Comparison of ENCODE assay signal across 24 cellular contexts in the genomic region with DNA sequence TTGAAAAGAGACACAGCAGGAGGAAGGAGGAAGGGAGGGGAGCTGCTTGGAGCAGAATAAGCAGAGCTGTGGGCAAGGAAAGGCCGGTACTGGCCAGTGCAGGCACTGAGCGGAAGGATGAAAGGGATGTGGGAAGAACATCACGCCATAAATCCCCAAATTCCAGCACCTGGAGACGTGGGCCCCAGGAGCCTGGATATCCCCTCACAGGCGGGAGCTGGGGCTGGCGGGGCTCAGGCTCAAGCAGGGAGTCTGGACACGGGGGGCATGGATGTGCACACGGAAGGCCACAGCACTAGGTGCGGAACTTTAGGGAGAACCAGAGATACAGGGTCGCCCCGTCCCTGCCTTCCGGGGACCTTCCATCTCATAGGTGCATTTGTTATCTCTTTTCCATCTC. TPM values are rescaled to one million over a fixed set of nuclear protein-coding genes. Genes with fewer than 3 reads are reported as not detected.
DNase-seq lines count a peak whose midpoint lies in the region; ATAC-seq and TF ChIP-seq lines count a peak whose summit lies in the region.
"Had no signal": no experiment of that assay in that cellular context is flagged by ENCODE, and none has a peak within 500 bp of the region (broad histone marks: within the 10 kb centered on the region; RNA-seq: fewer than 3 reads in every experiment).

No MANE protein-coding gene starts in this region.

- no peak for TF ChIP-seq POLR2A in adrenal gland (IDR thresholded peaks at IDR 0.05)
- no peak for TF ChIP-seq POLR2A in esophagus muscularis mucosa (IDR thresholded peaks at IDR 0.05; ENCODE audit: low read depth)
- TF ChIP-seq POLR2A in spleen (IDR thresholded peaks at IDR 0.05), result no peak

- no peak overlapping the region for H2AFZ ChIP-seq in GM23338

- no peak overlapping the region for H3K4me3 ChIP-seq in GM23338
- H3K4me3 ChIP-seq in adrenal gland, result no peak overlapping the region
- H3K4me3 ChIP-seq in esophagus muscularis mucosa, result no peak overlapping the region
- no peak overlapping the region for H3K4me3 ChIP-seq in spleen
- H3K4me3 ChIP-seq: A549; BLaER1 treated with 17β-estradiol and CSF1 and Interleukin-3, amounts not matched to agents 10 nM and 100 nM; GM12878 had no signal

- no peaks in the 10 kb centered on the region for H3K27me3 Mint-ChIP-seq in GM23338 (ENCODE audit: insufficient read depth, low read depth, poor library complexity)
- H3K27me3 Mint-ChIP-seq: B cell; CD4-positive, alpha-beta T cell had no signal

- H3K4me1 ChIP-seq in GM23338 (ENCODE audit: insufficient read depth) (no peaks in the 10 kb centered on the region), adrenal gland (replicated peaks in 1 of 2) (peaks cover 7 to 11% of the 10 kb centered on the region in 2 donors), esophagus muscularis mucosa (peaks cover 0 to 6% (median 5%) of the 10 kb centered on the region in 4 donors), spleen (peaks cover 0 to 9% (median 0%) of the 10 kb centered on the region in 6 donors)
- H3K4me1 ChIP-seq: A549, Caco-2 had no signal

- no peak for TF ChIP-seq CTCF in GM23338 (conservative IDR thresholded peaks at IDR 0.05; ENCODE audit: low read depth in 2 of 2)
- no peak for TF ChIP-seq CTCF in adrenal gland (IDR thresholded peaks at IDR 0.05)
- TF ChIP-seq CTCF in esophagus muscularis mucosa (IDR thresholded peaks at IDR 0.05), result no peak
- TF ChIP-seq CTCF in spleen (IDR thresholded peaks at IDR 0.05 in 8 of 11, conservative IDR thresholded peaks at IDR 0.05 in 3 of 11), result no peak

- no peak overlapping the region for H3K27ac Mint-ChIP-seq in GM23338
- H3K27ac Mint-ChIP-seq: B cell; CD4-positive, alpha-beta T cell; CD8-positive, alpha-beta T cell had no signal

- no peak overlapping the region; the same call in 2 of the 3 replicates for H3K4me3 Mint-ChIP-seq in GM23338
- H3K4me3 Mint-ChIP-seq: B cell; CD4-positive, alpha-beta T cell; CD8-positive, alpha-beta T cell had no signal

- H3K4me1 Mint-ChIP-seq in GM23338, result peaks cover 4% of the 10 kb centered on the region
- H3K4me1 Mint-ChIP-seq: B cell had no signal

- H3K27ac ChIP-seq in GM23338 (ENCODE audit: low read depth), result no peak overlapping the region
- peak overlapping the region in 3 of 5 donors; percentile 44 to 60 (median 57) for H3K27ac ChIP-seq in adrenal gland
- H3K27ac ChIP-seq in esophagus muscularis mucosa (replicated peaks in 1 of 4), result no peak overlapping the region
- peak overlapping the region in 7 of 8 donors; percentile 0 to 63 (median 60) for H3K27ac ChIP-seq in spleen
- H3K27ac ChIP-seq: 22Rv1; A549; BLaER1 treated with 17β-estradiol and CSF1 and Interleukin-3, amounts not matched to agents 10 nM and 100 nM; C4-2B had no signal

- no peaks in the 10 kb centered on the region for H3K36me3 ChIP-seq in GM23338 (ENCODE audit: insufficient read depth)
- H3K36me3 ChIP-seq in adrenal gland (replicated peaks in 1 of 2), result no peaks in the 10 kb centered on the region
- H3K36me3 ChIP-seq in esophagus muscularis mucosa, result no peaks in the 10 kb centered on the region
- H3K36me3 ChIP-seq in spleen, result no peaks in the 10 kb centered on the region
- H3K36me3 ChIP-seq: BLaER1 treated with 17β-estradiol and CSF1 and Interleukin-3, amounts not matched to agents 10 nM and 100 nM had no signal

- H3K9me3 ChIP-seq in adrenal gland (replicated peaks in 1 of 3), result peaks cover 0 to 10% (median 0%) of the 10 kb centered on the region in 3 donors
- no peaks in the 10 kb centered on the region for H3K9me3 ChIP-seq in esophagus muscularis mucosa
- H3K9me3 ChIP-seq in spleen, result peaks cover 0 to 12% (median 0%) of the 10 kb centered on the region in 8 donors
- H3K9me3 ChIP-seq: Caco-2 had no signal

- no peaks in the 10 kb centered on the region for H3K9me2 ChIP-seq in GM23338 (ENCODE audit: insufficient read depth)

- H3K27me3 ChIP-seq in GM23338 (ENCODE audit: insufficient read depth) (no peaks in the 10 kb centered on the region), adrenal gland (no peaks in the 10 kb centered on the region), esophagus muscularis mucosa (no peaks in the 10 kb centered on the region), spleen (replicated peaks in 1 of 7) (no peaks in the 10 kb centered on the region)
- H3K27me3 ChIP-seq: BLaER1 treated with 17β-estradiol and CSF1 and Interleukin-3, amounts not matched to agents 10 nM and 100 nM had no signal

- H3K36me3 Mint-ChIP-seq in GM23338 (ENCODE audit: low read depth), result no peaks in the 10 kb centered on the region

- DNase-seq in GM23338 (ENCODE audit: low spot score), result no peak
- no peak for DNase-seq in adrenal gland
- peak; percentile 77 for DNase-seq in esophagus muscularis mucosa (ENCODE audit: extremely low spot score)
- DNase-seq in spleen, result no peak
- DNase-seq in midbrain (lab: John Stamatoyannopoulos, UW), result no peak
- DNase-seq in islet precursor cell, result no peak
- DNase-seq in T1000 (lab: John Stamatoyannopoulos, UW), result no peak
- DNase-seq: AML-193; Caco-2; Calu3; CD4-positive, alpha-beta T cell; CD8-positive, alpha-beta T cell; DMS153; DMS53; DMS79; DND-41; EL; GDM1 had no signal

- TF ChIP-seq EP300 in esophagus muscularis mucosa (IDR thresholded peaks at IDR 0.05), result no peak

- H3F3A ChIP-seq in GM23338 (replicated peaks; ENCODE audit: low read depth), result no peaks in the 10 kb centered on the region

- 84 to 93% (median 86%) methylated on average over 12 of the region's 12 CpGs for WGBS in adrenal gland, 4 donors
- WGBS in esophagus muscularis mucosa, result 83% methylated on average over 11 of the region's 12 CpGs
- WGBS in spleen, 5 donors, result 82 to 88% (median 84%) methylated on average over 12 of the region's 12 CpGs

- H4K20me1 ChIP-seq in GM23338 (replicated peaks; ENCODE audit: insufficient read depth), result no peaks in the 10 kb centered on the region; the same call in 1 of the 2 replicates
- H4K20me1 ChIP-seq: BLaER1 treated with 17β-estradiol and CSF1 and Interleukin-3, amounts not matched to agents 10 nM and 100 nM had no signal

- intact Hi-C loops in adrenal gland (cut with DNase I), result no loop called here
- intact Hi-C loops in esophagus muscularis mucosa (cut with DNase I), result no loop called here
- intact Hi-C loops in spleen (cut with DNase I; ENCODE audit: low total_unique reads), result no loop called here

- peak; percentile 82 for ATAC-seq in GM23338
- ATAC-seq: A549; CD8-positive, alpha-beta T cell; GM12878 had no signal

- peaks cover 3% of the 10 kb centered on the region; the same call in 1 of the 3 replicates for H3K9me3 Mint-ChIP-seq in GM23338
- H3K9me3 Mint-ChIP-seq: CD4-positive, alpha-beta T cell had no signal

- H3K79me2 ChIP-seq in GM23338 (replicated peaks; ENCODE audit: insufficient read depth), result no peaks in the 10 kb centered on the region

- H3K4me2 ChIP-seq in GM23338, result no peak overlapping the region
- H3K4me2 ChIP-seq: A549; BLaER1 treated with 17β-estradiol and CSF1 and Interleukin-3, amounts not matched to agents 10 nM and 100 nM had no signal

TF ChIP-seq in GM23338, 12 proteins besides CTCF, POLR2A, EP300 and RAD21:
- TF ChIP-seq, protein P1, sequence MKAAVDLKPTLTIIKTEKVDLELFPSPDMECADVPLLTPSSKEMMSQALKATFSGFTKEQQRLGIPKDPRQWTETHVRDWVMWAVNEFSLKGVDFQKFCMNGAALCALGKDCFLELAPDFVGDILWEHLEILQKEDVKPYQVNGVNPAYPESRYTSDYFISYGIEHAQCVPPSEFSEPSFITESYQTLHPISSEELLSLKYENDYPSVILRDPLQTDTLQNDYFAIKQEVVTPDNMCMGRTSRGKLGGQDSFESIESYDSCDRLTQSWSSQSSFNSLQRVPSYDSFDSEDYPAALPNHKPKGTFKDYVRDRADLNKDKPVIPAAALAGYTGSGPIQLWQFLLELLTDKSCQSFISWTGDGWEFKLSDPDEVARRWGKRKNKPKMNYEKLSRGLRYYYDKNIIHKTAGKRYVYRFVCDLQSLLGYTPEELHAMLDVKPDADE (IDR thresholded peaks at IDR 0.05), result no peak
- TF ChIP-seq NANOG (IDR thresholded peaks at IDR 0.05; ENCODE audit: borderline replicate concordance) (no peak), ZNF331 (CRISPR knock-in tag; IDR thresholded peaks at IDR 0.05; ENCODE audit: low read depth) (no peak)

RNA-seq across cellular contexts. Expression of a gene that starts 7.5 kb away (rescaled TPM):
- total RNA-seq in GM23338 (2014; rRNA removed; shearing (Covaris generic)), result 40.4 and 49.6 TPM in 2 replicates
- 31.2 and 39.3 TPM in 2 replicates for polyA plus RNA-seq in GM23338 (2016; fragmentation: Nextera tagmentation; extraction: Ambion mirVana)
- total RNA-seq in adrenal gland, result 10 to 100 TPM in 6 of 8 donors, 1 to 10 TPM in 2; 5.2 to 31.4 (median 15.6) TPM
- 10 to 100 TPM in 2 of 3 donors, 1 to 10 TPM in 1; 6.0 to 38.8 (median 13.6) TPM for polyA plus RNA-seq in adrenal gland
- 1 to 10 TPM; 2.5 to 7.9 (median 3.8) TPM for total RNA-seq in esophagus muscularis mucosa
- total RNA-seq in spleen, result 10 to 100 TPM in 1 of 7 donors, 1 to 10 TPM in 6; 5.3 to 16.6 (median 8.0) TPM
- 1 to 10 TPM; 4.2 to 9.9 (median 9.5) TPM for polyA plus RNA-seq in spleen

Comparison
In these comparisons a context has a peak if more than half of its experiments do, and no peak if none do; other contexts are left out.
1. H3K27ac ChIP-seq: peak in adrenal gland (3 of 5) and spleen (7 of 8); none in GM23338 (single experiment) and esophagus muscularis mucosa (0 of 4).